Comparison of ENCODE assay signal across 18 cellular contexts in genomic region chr1:199403421-199404116, GRCh38.
DNase-seq lines count a peak whose midpoint lies in the region; ATAC-seq and TF ChIP-seq lines count a peak whose summit lies in the region.
"Had no signal": no experiment of that assay in that cellular context is flagged by ENCODE, and none has a peak within 500 bp of the region (broad histone marks: within the 10 kb centered on the region; RNA-seq: fewer than 3 reads in every experiment).

No MANE protein-coding gene starts in this region.

- H3K9me3 ChIP-seq in HAP-1 (no peaks in the 10 kb centered on the region), Peyer's patch (no peaks in the 10 kb centered on the region), lower lobe of right lung (no peaks in the 10 kb centered on the region)
- H3K9me3 ChIP-seq: A549, body of pancreas, tibial nerve had no signal

- H3K4me3 ChIP-seq in HFF-Myc (replicated peaks; ENCODE audit: low read depth, low read length) (no peak overlapping the region), fibroblast of villous mesenchyme (ENCODE audit: low read depth, low read length) (no peak overlapping the region), HAP-1 (no peak overlapping the region), Peyer's patch (no peak overlapping the region), lower lobe of right lung (no peak overlapping the region)
- H3K4me3 ChIP-seq: A549, body of pancreas, tibial nerve had no signal

- peaks cover 39% of the 10 kb centered on the region for H3K4me1 Mint-ChIP-seq in WTC11

- in situ Hi-C loops in HAP-1 (cut with MboI; ENCODE audit: low sequenced_read_pairs) = no loop called here

- POLR2A ChIA-PET in WTC11 (lab: Charles Lee) = interaction anchor here (0.7 kb wide), 1 partner anchor 9 kb away, joined by 4 read pairs; no protein-coding TSS in a partner anchor

- no peak for TF ChIP-seq CTCF in HFF-Myc (IDR thresholded peaks at IDR 0.05; ENCODE audit: low read depth, low read length, missing control alignments)
- TF ChIP-seq CTCF in WTC11 (IDR thresholded peaks at IDR 0.05) = no peak
- no peak for TF ChIP-seq CTCF in fibroblast of villous mesenchyme (IDR thresholded peaks at IDR 0.05; ENCODE audit: insufficient read depth, low read depth, low read length)
- no peak for TF ChIP-seq CTCF in Peyer's patch (IDR thresholded peaks at IDR 0.05)
- no peak for TF ChIP-seq CTCF in lower lobe of right lung (IDR thresholded peaks at IDR 0.05)

- H3K9me3 Mint-ChIP-seq in WTC11 = peaks cover 14% of the 10 kb centered on the region
- H3K9me3 Mint-ChIP-seq: activated T-helper 1 cell treated with anti-CD3 and anti-CD28 coated beads, Interleukin-12 subunit alpha, Interleukin-12 subunit beta, Interleukin-2, Interleukin-4 antibody, amounts not matched to agents 30 ng/mL and 10 ng/mL and 1 ng/mL, durations not matched to agents 14 hours and 24 hours and 36 hours had no signal

- H3K36me3 Mint-ChIP-seq in WTC11 = no peaks in the 10 kb centered on the region

- no peak overlapping the region; the same call in 1 of the 2 replicates for H3K4me3 Mint-ChIP-seq in WTC11
- H3K4me3 Mint-ChIP-seq: activated T-helper 1 cell treated with anti-CD3 and anti-CD28 coated beads, Interleukin-12 subunit alpha, Interleukin-12 subunit beta, Interleukin-2, Interleukin-4 antibody, amounts not matched to agents 30 ng/mL and 10 ng/mL and 1 ng/mL, durations not matched to agents 14 hours and 24 hours and 36 hours had no signal

- H3K27me3 ChIP-seq in HAP-1 (ENCODE audit: low read depth) = no peaks in the 10 kb centered on the region
- no peaks in the 10 kb centered on the region for H3K27me3 ChIP-seq in Peyer's patch
- H3K27me3 ChIP-seq in lower lobe of right lung (ENCODE audit: low read depth) = no peaks in the 10 kb centered on the region
- H3K27me3 ChIP-seq: body of pancreas, tibial nerve had no signal

- TF ChIP-seq POLR2A in Peyer's patch (IDR thresholded peaks at IDR 0.05) = no peak

- ATAC-seq in WTC11 = no peak
- ATAC-seq in GM18873 (IDR thresholded peaks at IDR 0.05; ENCODE audit: low FRiP score, unreplicated experiment) = no peak
- ATAC-seq in lower lobe of right lung = no peak
- ATAC-seq: A549, body of pancreas, HepG2 had no signal

- H3K4me1 ChIP-seq in HAP-1 (no peaks in the 10 kb centered on the region), Peyer's patch (no peaks in the 10 kb centered on the region), lower lobe of right lung (no peaks in the 10 kb centered on the region)
- H3K4me1 ChIP-seq: A549, body of pancreas, tibial nerve had no signal

- no peaks in the 10 kb centered on the region for H3K36me3 ChIP-seq in HAP-1 (replicated peaks)
- H3K36me3 ChIP-seq in Peyer's patch = no peaks in the 10 kb centered on the region
- no peaks in the 10 kb centered on the region for H3K36me3 ChIP-seq in lower lobe of right lung
- H3K36me3 ChIP-seq: tibial nerve had no signal

- intact Hi-C loops in lower lobe of right lung (cut with DNase I) = no loop called here

- H3K27ac Mint-ChIP-seq in WTC11 = peak overlapping the region; percentile 59; the same call in 1 of the 2 replicates
- H3K27ac Mint-ChIP-seq: activated T-helper 1 cell treated with anti-CD3 and anti-CD28 coated beads, Interleukin-12 subunit alpha, Interleukin-12 subunit beta, Interleukin-2, Interleukin-4 antibody, amounts not matched to agents 30 ng/mL and 10 ng/mL and 1 ng/mL, durations not matched to agents 14 hours and 24 hours and 36 hours had no signal

- no peak overlapping the region for H3K27ac ChIP-seq in Peyer's patch
- no peak overlapping the region for H3K27ac ChIP-seq in lower lobe of right lung
- H3K27ac ChIP-seq: A549, body of pancreas, tibial nerve had no signal

- H3K27me3 Mint-ChIP-seq in WTC11 (ENCODE audit: low read depth) = peaks cover 2% of the 10 kb centered on the region; the same call in 1 of the 2 replicates

- CTCF ChIA-PET in WTC11 (lab: Charles Lee) = interaction anchor here (1.0 to 1.3 kb wide), 2 partner anchors 18 to 160 kb away, joined by 3 to 5 read pairs; no protein-coding TSS in a partner anchor

- DNase-seq in A172 (ENCODE audit: low spot score) (peak; percentile 17), HFF-Myc (ENCODE audit: extremely low read depth, low read depth) (peak; percentile 6), WTC11 (ENCODE audit: low spot score) (no peak), fibroblast of villous mesenchyme (ENCODE audit: low read depth) (peak; percentile 55), HAP-1 (ENCODE audit: low spot score in 2 of 2) (no peak), Peyer's patch (no peak), lower lobe of right lung (no peak)
- DNase-seq: activated CD4-positive, alpha-beta T cell treated with anti-CD3 and anti-CD28 coated beads for 4 hours; body of pancreas; mammary epithelial cell; NCI-H1930; nucleus accumbens; SW 1271 had no signal

TF ChIP-seq in WTC11, 78 proteins besides CTCF, POLR2A, EP300 and RAD21 (continues in another document):
- TF ChIP-seq ESRRA (CRISPR knock-in tag; IDR thresholded peaks at IDR 0.05; ENCODE audit: borderline replicate concordance) = no peak
- no peak for TF ChIP-seq ZNF423 (CRISPR knock-in tag; IDR thresholded peaks at IDR 0.05)
- no peak for TF ChIP-seq ZNF219 (CRISPR knock-in tag; IDR thresholded peaks at IDR 0.05; ENCODE audit: borderline replicate concordance)
- no peak for TF ChIP-seq AR (CRISPR knock-in tag; IDR thresholded peaks at IDR 0.05)
- no peak for TF ChIP-seq ZBTB43 (CRISPR knock-in tag; IDR thresholded peaks at IDR 0.05)
- no peak for TF ChIP-seq GTF2I (CRISPR knock-in tag; conservative IDR thresholded peaks at IDR 0.05)
- TF ChIP-seq E2F5 (CRISPR knock-in tag; IDR thresholded peaks at IDR 0.05) = no peak
- no peak for TF ChIP-seq ZNF671 (CRISPR knock-in tag; IDR thresholded peaks at IDR 0.05)
- TF ChIP-seq MLX (CRISPR knock-in tag; IDR thresholded peaks at IDR 0.05) = no peak
- TF ChIP-seq FOXK1 (CRISPR knock-in tag; IDR thresholded peaks at IDR 0.05) = no peak
- no peak for TF ChIP-seq HMGXB4 (CRISPR knock-in tag; IDR thresholded peaks at IDR 0.05)
- no peak for TF ChIP-seq NFE2L1 (CRISPR knock-in tag; IDR thresholded peaks at IDR 0.05)
- no peak for TF ChIP-seq GABPB1 (CRISPR knock-in tag; IDR thresholded peaks at IDR 0.05)

Comparison
In these comparisons a context has a peak if more than half of its experiments do, and no peak if none do; other contexts are left out.
1. DNase-seq: peak in A172 (single experiment), HFF-Myc (single experiment) and fibroblast of villous mesenchyme (single experiment); none in WTC11 (single experiment), HAP-1 (0 of 2), Peyer's patch (0 of 3) and lower lobe of right lung (single experiment).